ENCODE assay signal across 1 cellular context in genomic region chr14:104280902-104281767, GRCh38.
TF ChIP-seq lines count a peak whose summit lies in the region.

No MANE protein-coding gene starts in this region.

TF ChIP-seq in HepG2, 621 proteins besides CTCF, POLR2A, EP300 and RAD21 (continued from another document):
- TF ChIP-seq SKIL (CRISPR knock-in tag; IDR thresholded peaks at IDR 0.05; ENCODE audit: borderline replicate concordance) (no peak), FOXC1 (CRISPR knock-in tag; IDR thresholded peaks at IDR 0.05; ENCODE audit: borderline replicate concordance) (no peak), BCL6 (CRISPR knock-in tag; IDR thresholded peaks at IDR 0.05) (no peak), GATAD1 (CRISPR knock-in tag; IDR thresholded peaks at IDR 0.05) (no peak), POLR2AphosphoS5 (IDR thresholded peaks at IDR 0.05; ENCODE audit: low read depth, low read length) (no peak), NFYB (CRISPR knock-in tag; IDR thresholded peaks at IDR 0.05) (no peak)
- TF ChIP-seq, protein P1, sequence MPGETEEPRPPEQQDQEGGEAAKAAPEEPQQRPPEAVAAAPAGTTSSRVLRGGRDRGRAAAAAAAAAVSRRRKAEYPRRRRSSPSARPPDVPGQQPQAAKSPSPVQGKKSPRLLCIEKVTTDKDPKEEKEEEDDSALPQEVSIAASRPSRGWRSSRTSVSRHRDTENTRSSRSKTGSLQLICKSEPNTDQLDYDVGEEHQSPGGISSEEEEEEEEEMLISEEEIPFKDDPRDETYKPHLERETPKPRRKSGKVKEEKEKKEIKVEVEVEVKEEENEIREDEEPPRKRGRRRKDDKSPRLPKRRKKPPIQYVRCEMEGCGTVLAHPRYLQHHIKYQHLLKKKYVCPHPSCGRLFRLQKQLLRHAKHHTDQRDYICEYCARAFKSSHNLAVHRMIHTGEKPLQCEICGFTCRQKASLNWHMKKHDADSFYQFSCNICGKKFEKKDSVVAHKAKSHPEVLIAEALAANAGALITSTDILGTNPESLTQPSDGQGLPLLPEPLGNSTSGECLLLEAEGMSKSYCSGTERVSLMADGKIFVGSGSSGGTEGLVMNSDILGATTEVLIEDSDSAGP (CRISPR knock-in tag; IDR thresholded peaks at IDR 0.05; ENCODE audit: borderline replicate concordance): no peak
